Comparison of ENCODE assay signal across 8 cellular contexts in genomic region chr1:78839704-78840277, GRCh38.
DNase-seq lines count a peak whose midpoint lies in the region; ATAC-seq and TF ChIP-seq lines count a peak whose summit lies in the region.

No MANE protein-coding gene starts in this region.

- TF ChIP-seq EP300 in ovary (IDR thresholded peaks at IDR 0.05), result no peak

- in situ Hi-C loops in brain microvascular endothelial cell (cut with HindIII; ENCODE audit: low pct_ligation_motif_present, low sequenced_read_pairs), result loop anchor here (25.0 kb wide), 1 partner anchor 348 kb away; no protein-coding TSS in a partner anchor

- H3K4me1 ChIP-seq in right lobe of liver (no peaks in the 10 kb centered on the region), ovary (ENCODE audit: insufficient read depth) (peaks cover 1% of the 10 kb centered on the region)

- 37% methylated on average over 2 of the region's 2 CpGs for WGBS in right lobe of liver (ENCODE audit: insufficient coverage, low coverage, low lambda C conversion rate, missing lambda C conversion rate)
- 13 to 16% (median 14%) methylated on average over 2 of the region's 2 CpGs for WGBS in ovary, 3 donors

- H3K4me3 ChIP-seq in brain microvascular endothelial cell (ENCODE audit: low read depth, low read length) (no peak overlapping the region), right lobe of liver (no peak overlapping the region), ovary (no peak overlapping the region)

- no peak overlapping the region for H3K27ac ChIP-seq in brain microvascular endothelial cell
- H3K27ac ChIP-seq in right lobe of liver, result no peak overlapping the region
- no peak overlapping the region for H3K27ac ChIP-seq in ovary

- DNase-seq in left cardiac atrium (no peak), cardiac septum (ENCODE audit: low spot score) (no peak), NCI-H460 (ENCODE audit: extremely low read depth, low read depth) (peak; percentile 36), brain microvascular endothelial cell (peak; percentile 44), right lobe of liver (no peak), ovary (no peak)

- ATAC-seq in left cardiac atrium (peak; percentile 38 to 57), HG02759 (IDR thresholded peaks at IDR 0.05; ENCODE audit: unreplicated experiment) (peak; percentile 65), right lobe of liver (peak; percentile 63 to 72 (median 68)), HG03108 (IDR thresholded peaks at IDR 0.05; ENCODE audit: unreplicated experiment) (no peak)

- intact Hi-C loops in left cardiac atrium (cut with DNase I) (loop anchor here (2.0 to 5.0 kb wide), 2 partner anchors 357 to 358 kb away; no protein-coding TSS in a partner anchor), cardiac septum (cut with DNase I) (loop anchor here (2.0 to 5.0 kb wide), 3 partner anchors 217 to 513 kb away; partner anchors contain the start of gene IFI44L), right lobe of liver (cut with DNase I) (no loop called here), ovary (cut with DNase I) (no loop called here)

- no peaks in the 10 kb centered on the region for H3K9me3 ChIP-seq in right lobe of liver
- H3K9me3 ChIP-seq in ovary, result no peaks in the 10 kb centered on the region

- no peak for TF ChIP-seq POLR2A in right lobe of liver (IDR thresholded peaks at IDR 0.05)
- no peak for TF ChIP-seq POLR2A in ovary (IDR thresholded peaks at IDR 0.05)

- no peaks in the 10 kb centered on the region for H3K36me3 ChIP-seq in brain microvascular endothelial cell (replicated peaks)
- H3K36me3 ChIP-seq in right lobe of liver, result no peaks in the 10 kb centered on the region
- no peaks in the 10 kb centered on the region for H3K36me3 ChIP-seq in ovary

- H3K27me3 ChIP-seq in brain microvascular endothelial cell (replicated peaks) (no peaks in the 10 kb centered on the region), right lobe of liver (no peaks in the 10 kb centered on the region), ovary (no peaks in the 10 kb centered on the region)

- TF ChIP-seq CTCF in brain microvascular endothelial cell (IDR thresholded peaks at IDR 0.05; ENCODE audit: low read depth, low read length, missing control alignments) (peak; percentile 51), right lobe of liver (IDR thresholded peaks at IDR 0.05) (peak; percentile 56 to 77 (median 70)), ovary (IDR thresholded peaks at IDR 0.05) (no peak)

Comparison
In these comparisons a context has a peak if more than half of its experiments do, and no peak if none do; other contexts are left out.
1. DNase-seq: peak in NCI-H460 (single experiment) and brain microvascular endothelial cell (single experiment); none in left cardiac atrium (single experiment), cardiac septum (single experiment), right lobe of liver (0 of 3) and ovary (0 of 5).
2. CTCF ChIP-seq: peak in brain microvascular endothelial cell (single experiment) and right lobe of liver (4 of 4); none in ovary (0 of 3).
3. intact Hi-C loops: an anchor here in left cardiac atrium (2.0 to 5.0 kb wide) and cardiac septum (2.0 to 5.0 kb wide); none called in right lobe of liver and ovary.